Comparison of ENCODE assay signal across 8 cellular contexts in the genomic region with DNA sequence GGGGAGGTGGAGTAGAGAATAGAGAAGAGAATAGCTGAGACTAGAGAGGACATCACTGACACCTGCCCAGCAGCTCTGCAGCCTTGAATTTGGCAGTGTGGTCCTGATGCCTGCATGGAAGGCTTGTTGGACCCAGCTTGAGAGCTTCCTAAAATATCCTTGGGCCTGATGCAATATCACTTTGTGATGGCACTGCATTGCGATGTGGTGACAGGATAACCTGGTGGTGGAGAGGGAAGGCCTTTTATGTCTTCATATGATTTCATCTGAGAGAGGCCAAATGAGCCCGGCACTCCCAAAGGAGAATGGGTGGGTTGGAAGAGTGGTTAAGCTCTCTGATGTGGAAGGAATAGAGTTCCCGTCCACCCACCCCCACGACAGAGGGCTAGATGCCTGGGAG.
A peak's percentile ranks its signal among the peaks of the same experiment; 100 is the strongest.
DNase-seq lines count a peak whose midpoint lies in the region; ATAC-seq and TF ChIP-seq lines count a peak whose summit lies in the region.

No MANE protein-coding gene starts in this region.

- H3K36me3 ChIP-seq in esophagus (ENCODE audit: control insufficient read depth in 2 of 2, insufficient read depth in 2 of 2, low read length in 1 of 2) (no peaks in the 10 kb centered on the region), parathyroid adenoma (ENCODE audit: control insufficient read depth, insufficient read depth, low read length) (no peaks in the 10 kb centered on the region)

- H3K79me2 ChIP-seq in parathyroid adenoma, result no peaks in the 10 kb centered on the region

- H3K4me3 ChIP-seq in esophagus (ENCODE audit: low read depth in 1 of 2, low read length in 2 of 2) (no peak overlapping the region), parathyroid adenoma (ENCODE audit: low read depth, low read length) (no peak overlapping the region)

- no peaks in the 10 kb centered on the region for H3K27me3 Mint-ChIP-seq in CD4-positive, alpha-beta T cell

- intact Hi-C loops in CD4-positive, alpha-beta T cell (cut with DNase I, micrococcal nuclease), result loop anchor here (5.0 to 10.0 kb wide), 4 partner anchors 313 to 546 kb away; partner anchors contain the start of genes RPS23 (in 1 of the 2) and ZCCHC9 (in 1 of the 2)

- DNase-seq in CD4-positive, alpha-beta T cell, result no peak
- DNase-seq in NCI-H69 (lab: John Stamatoyannopoulos, UW) (peak; percentile 38), kidney glomerular epithelial cell (lab: John Stamatoyannopoulos, UW) (no peak), CD1c-positive myeloid dendritic cell (ENCODE audit: extremely low spot score) (no peak)

- H3K4me3 Mint-ChIP-seq in CD4-positive, alpha-beta T cell, result peak overlapping the region; percentile 97

- peak overlapping the region; percentile 96 for H3K27ac Mint-ChIP-seq in CD4-positive, alpha-beta T cell

- CTCF ChIA-PET in CD4-positive, alpha-beta T cell (lab: Charles Lee), result interaction anchor here (2.7 kb wide), 1 partner anchor 12 kb away, joined by 16 read pairs; no protein-coding TSS in a partner anchor

- no peaks in the 10 kb centered on the region for H3K9me3 ChIP-seq in CD4-positive, alpha-beta T cell (ENCODE audit: control insufficient read depth, low read length)
- H3K9me3 ChIP-seq in esophagus (ENCODE audit: control insufficient read depth in 2 of 2, insufficient read depth in 1 of 2, low read depth in 1 of 2, low read length in 1 of 2) (no peaks in the 10 kb centered on the region), parathyroid adenoma (ENCODE audit: control insufficient read depth, low read length) (no peaks in the 10 kb centered on the region)

- TF ChIP-seq CTCF in CD4-positive, alpha-beta T cell (IDR thresholded peaks at IDR 0.05), result no peak
- TF ChIP-seq CTCF in parathyroid adenoma (IDR thresholded peaks at IDR 0.05), result no peak

- peak overlapping the region; percentile 75 for H3K4me2 ChIP-seq in parathyroid adenoma (ENCODE audit: low read length)

- WGBS in esophagus, 2 donors, result 71 to 74% methylated on average over 4 of the region's 4 CpGs

- no peaks in the 10 kb centered on the region for H3K9me3 Mint-ChIP-seq in CD4-positive, alpha-beta T cell

- peaks cover 53% of the 10 kb centered on the region for H3K4me1 Mint-ChIP-seq in CD4-positive, alpha-beta T cell (ENCODE audit: low read depth)

- H3K27ac ChIP-seq in CD4-positive, alpha-beta T cell (ENCODE audit: low read depth, low read length), result no peak overlapping the region
- H3K27ac ChIP-seq in esophagus (ENCODE audit: low read depth in 2 of 2, low read length in 1 of 2) (peak overlapping the region; percentile 89 to 95), parathyroid adenoma (peak overlapping the region; percentile 92)

- H3K4me1 ChIP-seq in esophagus (ENCODE audit: control insufficient read depth in 2 of 2, insufficient read depth in 2 of 2, low read length in 1 of 2), result peaks cover 0 to 7% of the 10 kb centered on the region in 2 donors
- peaks cover 31% of the 10 kb centered on the region for H3K4me1 ChIP-seq in parathyroid adenoma

- peaks cover 4% of the 10 kb centered on the region for H3K36me3 Mint-ChIP-seq in CD4-positive, alpha-beta T cell (ENCODE audit: low read depth)

- ATAC-seq in CD4-positive, alpha-beta T cell (ENCODE audit: poor library complexity), result no peak
- ATAC-seq in HG02571 (IDR thresholded peaks at IDR 0.05; ENCODE audit: unreplicated experiment) (no peak), HG02610 (IDR thresholded peaks at IDR 0.05; ENCODE audit: unreplicated experiment) (no peak)

- peak overlapping the region; percentile 71 for H2AFZ ChIP-seq in parathyroid adenoma

- POLR2A ChIA-PET in CD4-positive, alpha-beta T cell (lab: Charles Lee), result interaction anchor here (0.8 to 7.5 kb wide), 7 partner anchors 12 to 121 kb away, joined by 3 to 383 read pairs (median 15); partner anchors contain the start of genes ATG10 and SSBP2

- no peak overlapping the region for H3K9ac ChIP-seq in parathyroid adenoma

- no peaks in the 10 kb centered on the region for H3K27me3 ChIP-seq in CD4-positive, alpha-beta T cell (ENCODE audit: control insufficient read depth, insufficient read depth, low read length)
- H3K27me3 ChIP-seq in esophagus (ENCODE audit: control insufficient read depth in 1 of 2, insufficient read depth in 2 of 2, low read length in 2 of 2) (no peaks in the 10 kb centered on the region), parathyroid adenoma (ENCODE audit: control insufficient read depth, insufficient read depth, low read length) (no peaks in the 10 kb centered on the region)
